ENCODE assay signal across 8 cellular contexts in the genomic region with DNA sequence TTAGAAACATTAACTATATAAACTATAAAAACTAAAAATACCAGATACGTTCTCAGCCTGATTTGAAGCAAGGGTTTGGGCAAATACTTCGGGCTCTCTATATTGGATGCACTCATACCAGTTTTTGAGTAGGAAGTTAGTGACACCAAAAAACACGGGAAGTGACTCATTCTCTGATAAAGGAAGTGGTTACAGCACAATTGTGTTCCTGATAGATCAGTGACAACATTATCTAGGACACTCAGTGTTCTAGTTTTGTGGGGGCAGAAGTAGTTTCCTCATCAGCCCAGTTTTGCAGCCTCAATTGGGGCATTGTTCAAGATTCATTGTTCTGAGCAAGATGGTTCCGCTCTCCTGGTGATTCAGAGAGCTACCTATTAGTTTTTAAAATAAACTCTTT.
DNase-seq lines count a peak whose midpoint lies in the region; ATAC-seq and TF ChIP-seq lines count a peak whose summit lies in the region.

No MANE protein-coding gene starts in this region.

- no peak for TF ChIP-seq CTCF in HL-60 (IDR thresholded peaks at IDR 0.05; ENCODE audit: insufficient read depth, low read length)

- no peaks in the 10 kb centered on the region for H3K27me3 ChIP-seq in HL-60 (ENCODE audit: insufficient read depth, poor library complexity, severe bottlenecking)

- peaks cover 4% of the 10 kb centered on the region for H3K36me3 Mint-ChIP-seq in activated CD4-positive, alpha-beta T cell treated with anti-CD3 and anti-CD28 coated beads for 36 hours (ENCODE audit: low read depth)
- H3K36me3 Mint-ChIP-seq in activated CD4-positive, alpha-beta T cell treated with anti-CD3 and anti-CD28 coated beads, Interleukin-2, amount 10 ng/mL, durations not matched to agents 7 days and 5 days (ENCODE audit: low read depth), result peaks cover 32% of the 10 kb centered on the region
- no peaks in the 10 kb centered on the region for H3K36me3 Mint-ChIP-seq in stimulated activated naive CD8-positive, alpha-beta T cell treated with anti-CD3 and anti-CD28 coated beads, Interleukin-15, Interleukin-2, amounts not matched to agents 100 ng/mL and 50 ng/mL, for 24 hours (ENCODE audit: low read depth)

- H3K4me3 ChIP-seq in HL-60 (replicated peaks; ENCODE audit: insufficient read depth, low read length), result no peak overlapping the region

- H3K27ac ChIP-seq in HL-60 (replicated peaks), result peak overlapping the region; percentile 55

- peak overlapping the region; percentile 69 for H3K27ac Mint-ChIP-seq in activated CD4-positive, alpha-beta T cell treated with anti-CD3 and anti-CD28 coated beads for 36 hours
- peak overlapping the region; percentile 94 for H3K27ac Mint-ChIP-seq in activated CD4-positive, alpha-beta T cell treated with anti-CD3 and anti-CD28 coated beads, Interleukin-2, amount 10 ng/mL, durations not matched to agents 7 days and 5 days
- peak overlapping the region; percentile 70 for H3K27ac Mint-ChIP-seq in stimulated activated naive CD8-positive, alpha-beta T cell treated with anti-CD3 and anti-CD28 coated beads, Interleukin-15, Interleukin-2, amounts not matched to agents 100 ng/mL and 50 ng/mL, for 24 hours

- POLR2A ChIA-PET in activated CD4-positive, alpha-beta T cell treated with anti-CD3 and anti-CD28 coated beads for 36 hours (lab: Charles Lee), result interaction anchor here (0.8 kb wide), 1 partner anchor 354 kb away, joined by 4 read pairs; no protein-coding TSS in a partner anchor
- POLR2A ChIA-PET in activated CD4-positive, alpha-beta T cell treated with anti-CD3 and anti-CD28 coated beads, Interleukin-2, amount 10 ng/mL, durations not matched to agents 7 days and 5 days (lab: Charles Lee), result interaction anchor here (0.6 kb wide), 1 partner anchor 9 kb away, joined by 3 read pairs; no protein-coding TSS in a partner anchor

- CTCF ChIA-PET in activated CD4-positive, alpha-beta T cell treated with anti-CD3 and anti-CD28 coated beads for 36 hours (lab: Charles Lee), result interaction anchor here (0.7 kb wide), 1 partner anchor 1890 kb away, joined by 3 read pairs; no protein-coding TSS in a partner anchor
- CTCF ChIA-PET in activated CD4-positive, alpha-beta T cell treated with anti-CD3 and anti-CD28 coated beads, Interleukin-2, amount 10 ng/mL, durations not matched to agents 7 days and 5 days (lab: Charles Lee), result interaction anchor here (0.7 kb wide), 1 partner anchor 14 kb away, joined by 4 read pairs; no protein-coding TSS in a partner anchor

- peak; percentile 88 for ATAC-seq in activated CD4-positive, alpha-beta T cell treated with anti-CD3 and anti-CD28 coated beads for 36 hours

- intact Hi-C loops in activated CD4-positive, alpha-beta T cell treated with anti-CD3 and anti-CD28 coated beads for 36 hours (cut with DNase I, micrococcal nuclease), result loop anchor here (1.0 to 10.0 kb wide), 11 partner anchors 45 to 1800 kb away; a partner anchor contains a TSS

- H3K27me3 Mint-ChIP-seq in activated CD4-positive, alpha-beta T cell treated with anti-CD3 and anti-CD28 coated beads for 36 hours, result peaks cover 2% of the 10 kb centered on the region
- peaks cover 4% of the 10 kb centered on the region for H3K27me3 Mint-ChIP-seq in activated CD4-positive, alpha-beta T cell treated with anti-CD3 and anti-CD28 coated beads, Interleukin-2, amount 10 ng/mL, durations not matched to agents 7 days and 5 days
- H3K27me3 Mint-ChIP-seq in stimulated activated naive CD8-positive, alpha-beta T cell treated with anti-CD3 and anti-CD28 coated beads, Interleukin-15, Interleukin-2, amounts not matched to agents 100 ng/mL and 50 ng/mL, for 24 hours, result no peaks in the 10 kb centered on the region

- peak; percentile 37 for DNase-seq in activated CD4-positive, alpha-beta T cell treated with anti-CD3 and anti-CD28 coated beads for 36 hours
- no peak for DNase-seq in activated CD4-positive, alpha-beta T cell treated with anti-CD3 and anti-CD28 coated beads for 1 hour
- DNase-seq in HL-60 (ENCODE audit: low read depth in 1 of 2, low spot score in 1 of 2), result peak; percentile 69 to 83
- peak; percentile 60 for DNase-seq in activated CD4-positive, alpha-beta T cell treated with anti-CD3 and anti-CD28 coated beads, Interleukin-2, amount 10 ng/mL, durations not matched to agents 7 days and 5 days
- DNase-seq in glomerular endothelial cell (ENCODE audit: extremely low read depth, low read depth, low spot score), result peak; percentile 1
- no peak for DNase-seq in AG20443 (ENCODE audit: low spot score)
- no peak for DNase-seq in NCI-H1436 treated with DMSO at 0.1 percent for 48 hours (lab: John Stamatoyannopoulos, UW)

- no peaks in the 10 kb centered on the region for H3K9me3 Mint-ChIP-seq in activated CD4-positive, alpha-beta T cell treated with anti-CD3 and anti-CD28 coated beads for 36 hours (ENCODE audit: low read depth)
- H3K9me3 Mint-ChIP-seq in activated CD4-positive, alpha-beta T cell treated with anti-CD3 and anti-CD28 coated beads, Interleukin-2, amount 10 ng/mL, durations not matched to agents 7 days and 5 days, result peaks cover 22% of the 10 kb centered on the region
- H3K9me3 Mint-ChIP-seq in stimulated activated naive CD8-positive, alpha-beta T cell treated with anti-CD3 and anti-CD28 coated beads, Interleukin-15, Interleukin-2, amounts not matched to agents 100 ng/mL and 50 ng/mL, for 24 hours, result no peaks in the 10 kb centered on the region

- peak overlapping the region; percentile 23 for H3K4me3 Mint-ChIP-seq in activated CD4-positive, alpha-beta T cell treated with anti-CD3 and anti-CD28 coated beads for 36 hours
- H3K4me3 Mint-ChIP-seq in activated CD4-positive, alpha-beta T cell treated with anti-CD3 and anti-CD28 coated beads, Interleukin-2, amount 10 ng/mL, durations not matched to agents 7 days and 5 days, result peak overlapping the region; percentile 67
- H3K4me3 Mint-ChIP-seq in stimulated activated naive CD8-positive, alpha-beta T cell treated with anti-CD3 and anti-CD28 coated beads, Interleukin-15, Interleukin-2, amounts not matched to agents 100 ng/mL and 50 ng/mL, for 24 hours, result peak overlapping the region; percentile 44

- H3K4me1 Mint-ChIP-seq in activated CD4-positive, alpha-beta T cell treated with anti-CD3 and anti-CD28 coated beads for 36 hours, result peaks cover 37% of the 10 kb centered on the region
- peaks cover 41% of the 10 kb centered on the region for H3K4me1 Mint-ChIP-seq in activated CD4-positive, alpha-beta T cell treated with anti-CD3 and anti-CD28 coated beads, Interleukin-2, amount 10 ng/mL, durations not matched to agents 7 days and 5 days
- H3K4me1 Mint-ChIP-seq in stimulated activated naive CD8-positive, alpha-beta T cell treated with anti-CD3 and anti-CD28 coated beads, Interleukin-15, Interleukin-2, amounts not matched to agents 100 ng/mL and 50 ng/mL, for 24 hours (ENCODE audit: low read depth), result peaks cover 49% of the 10 kb centered on the region

Comparison
In these comparisons a context has a peak if more than half of its experiments do, and no peak if none do; other contexts are left out.
1. DNase-seq: peak in activated CD4-positive, alpha-beta T cell treated with anti-CD3 and anti-CD28 coated beads for 36 hours (single experiment), HL-60 (2 of 2), activated CD4-positive, alpha-beta T cell treated with anti-CD3 and anti-CD28 coated beads, Interleukin-2, amount 10 ng/mL, durations not matched to agents 7 days and 5 days (single experiment) and glomerular endothelial cell (single experiment); none in activated CD4-positive, alpha-beta T cell treated with anti-CD3 and anti-CD28 coated beads for 1 hour (single experiment), AG20443 (single experiment) and NCI-H1436 treated with DMSO at 0.1 percent for 48 hours (single experiment).
2. Peak in every context shown above with its lines, with median percentiles within 50 percentile points of each other: H3K27ac Mint-ChIP-seq and H3K4me3 Mint-ChIP-seq.